8 cellular contexts compared by ENCODE assay signal in genomic region chr1:111204211-111204883, GRCh38. TPM values are rescaled to one million over a fixed set of nuclear protein-coding genes. Genes with fewer than 3 reads are reported as not detected.
A peak's percentile ranks its signal among the peaks of the same experiment; 100 is the strongest.
DNase-seq lines count a peak whose midpoint lies in the region; ATAC-seq and TF ChIP-seq lines count a peak whose summit lies in the region.

No MANE protein-coding gene starts in this region.

- intact Hi-C loops in activated CD8-positive, alpha-beta T cell treated with anti-CD3 and anti-CD28 coated beads for 36 hours (cut with micrococcal nuclease), result no loop called here

- H3K4me3 ChIP-seq in GM08714 (ENCODE audit: low read length), result peak overlapping the region; percentile 71; the same call in 1 of the 2 replicates
- H3K4me3 ChIP-seq in epithelial cell of proximal tubule (ENCODE audit: low read depth, low read length), result peak overlapping the region; percentile 68

- CTCF ChIA-PET in activated CD8-positive, alpha-beta T cell treated with anti-CD3 and anti-CD28 coated beads for 36 hours (lab: Charles Lee), result interaction anchor here (0.6 to 1.7 kb wide), 7 partner anchors 10 to 22 kb away, joined by 3 to 6 read pairs (median 3); no protein-coding TSS in a partner anchor

- H3K4me3 Mint-ChIP-seq in activated CD8-positive, alpha-beta T cell treated with anti-CD3 and anti-CD28 coated beads for 36 hours, result peak overlapping the region; percentile 99
- peak overlapping the region; percentile 60 for H3K4me3 Mint-ChIP-seq in osteocyte (ENCODE audit: unreplicated experiment)

- POLR2A ChIA-PET in activated CD8-positive, alpha-beta T cell treated with anti-CD3 and anti-CD28 coated beads for 36 hours (lab: Charles Lee), result interaction anchor here (0.6 to 10.4 kb wide), 5 partner anchors 13 to 342 kb away, joined by 3 to 245 read pairs (median 4); partner anchors contain the start of genes CEPT1 and DRAM2

- H3K27ac Mint-ChIP-seq in activated CD8-positive, alpha-beta T cell treated with anti-CD3 and anti-CD28 coated beads for 36 hours, result peak overlapping the region; percentile 98
- H3K27ac Mint-ChIP-seq in osteocyte (ENCODE audit: unreplicated experiment), result no peak overlapping the region

- H3K36me3 Mint-ChIP-seq in activated CD8-positive, alpha-beta T cell treated with anti-CD3 and anti-CD28 coated beads for 36 hours (ENCODE audit: low read depth), result peaks cover 19% of the 10 kb centered on the region
- no peaks in the 10 kb centered on the region for H3K36me3 Mint-ChIP-seq in osteocyte (ENCODE audit: unreplicated experiment)

- peak; percentile 15 for DNase-seq in M059J (ENCODE audit: low read depth)
- DNase-seq in activated CD8-positive, alpha-beta T cell treated with anti-CD3 and anti-CD28 coated beads for 36 hours, result peak; percentile 65
- no peak for DNase-seq in epithelial cell of proximal tubule (ENCODE audit: low read depth)
- DNase-seq in osteocyte (ENCODE audit: extremely low spot score, unreplicated experiment), result peak; percentile 79
- no peak for DNase-seq in T1000 (lab: John Stamatoyannopoulos, UW)
- DNase-seq in hippocampal formation (lab: John Stamatoyannopoulos, UW), result no peak

- ATAC-seq in GM21576 (IDR thresholded peaks at IDR 0.05; ENCODE audit: unreplicated experiment), result peak; percentile 56
- peak; percentile 61 for ATAC-seq in activated CD8-positive, alpha-beta T cell treated with anti-CD3 and anti-CD28 coated beads for 36 hours

- peaks cover 56% of the 10 kb centered on the region for H3K4me1 Mint-ChIP-seq in activated CD8-positive, alpha-beta T cell treated with anti-CD3 and anti-CD28 coated beads for 36 hours (ENCODE audit: low read depth)
- peaks cover 3% of the 10 kb centered on the region for H3K4me1 Mint-ChIP-seq in osteocyte (ENCODE audit: unreplicated experiment)

- no peak for TF ChIP-seq CTCF in activated CD8-positive, alpha-beta T cell treated with anti-CD3 and anti-CD28 coated beads for 36 hours (IDR thresholded peaks at IDR 0.05)
- TF ChIP-seq CTCF in epithelial cell of proximal tubule (conservative IDR thresholded peaks at IDR 0.05; ENCODE audit: low read depth, low read length) (no peak), osteocyte (IDR thresholded peaks at IDR 0.05) (no peak)

- H3K27me3 Mint-ChIP-seq in activated CD8-positive, alpha-beta T cell treated with anti-CD3 and anti-CD28 coated beads for 36 hours, result no peaks in the 10 kb centered on the region
- peaks cover 34% of the 10 kb centered on the region for H3K27me3 Mint-ChIP-seq in osteocyte (ENCODE audit: unreplicated experiment)

- H3K9me3 Mint-ChIP-seq in activated CD8-positive, alpha-beta T cell treated with anti-CD3 and anti-CD28 coated beads for 36 hours, result no peaks in the 10 kb centered on the region
- no peaks in the 10 kb centered on the region for H3K9me3 Mint-ChIP-seq in osteocyte (ENCODE audit: unreplicated experiment)

RNA-seq across cellular contexts. Expression of gene DENND2D, which starts 3.9 kb away (rescaled TPM):
- 4.3 and 10.2 TPM in 2 replicates for total RNA-seq in M059J (2014; rRNA removed; shearing (Covaris generic))
- total RNA-seq in activated CD8-positive, alpha-beta T cell treated with anti-CD3 and anti-CD28 coated beads for 36 hours, result 100 to 1,000 TPM; 201 to 208 TPM
- 8.1 and 14.8 TPM in 2 replicates for total RNA-seq in epithelial cell of proximal tubule
- not detected in 2 replicates for total RNA-seq in osteocyte

RNA-seq across cellular contexts. Expression of gene CHI3L2, which starts 23.2 kb away (rescaled TPM):
- 0.15 and 0.37 TPM in 2 replicates for total RNA-seq in M059J (2014; rRNA removed; shearing (Covaris generic))
- 10 to 100 TPM in 1 of 2 experiments, 1 to 10 TPM in 1; 9.2 to 10.4 TPM for total RNA-seq in activated CD8-positive, alpha-beta T cell treated with anti-CD3 and anti-CD28 coated beads for 36 hours
- not detected in 2 replicates for total RNA-seq in epithelial cell of proximal tubule
- total RNA-seq in osteocyte, result not detected in 2 replicates

Comparison
In these comparisons a context has a peak if more than half of its experiments do, and no peak if none do; other contexts are left out.
1. DNase-seq: peak in M059J (single experiment), activated CD8-positive, alpha-beta T cell treated with anti-CD3 and anti-CD28 coated beads for 36 hours (single experiment) and osteocyte (single experiment); none in epithelial cell of proximal tubule (single experiment), T1000 (single experiment) and hippocampal formation (0 of 2).
2. RNA of gene DENND2D, which starts 3.9 kb away (total RNA-seq): 201 to 208 TPM in activated CD8-positive, alpha-beta T cell treated with anti-CD3 and anti-CD28 coated beads for 36 hours; 4.3 to 10.2 TPM in M059J, 8.1 to 14.8 TPM in epithelial cell of proximal tubule and not detected in osteocyte; every median in the first group is over 10 times any median in the second.